In genomic region chr7:44707558-44708230, GRCh38 we compare ENCODE assay signal across 18 cellular contexts. TPM values are rescaled to one million over a fixed set of nuclear protein-coding genes. Genes with fewer than 3 reads are reported as not detected.
A peak's percentile ranks its signal among the peaks of the same experiment; 100 is the strongest.
DNase-seq lines count a peak whose midpoint lies in the region; ATAC-seq and TF ChIP-seq lines count a peak whose summit lies in the region.
"Had no signal": no experiment of that assay in that cellular context is flagged by ENCODE, and none has a peak within 500 bp of the region (broad histone marks: within the 10 kb centered on the region; RNA-seq: fewer than 3 reads in every experiment).

No MANE protein-coding gene starts in this region.

- H3K14ac ChIP-seq in H9 (ENCODE audit: insufficient read depth, low read length), result no peak overlapping the region

- POLR2A ChIA-PET in Caco-2 (lab: Charles Lee), result no interaction called here

- H3K27ac Mint-ChIP-seq in activated CD8-positive, alpha-beta memory T cell treated with anti-CD3 and anti-CD28 coated beads, Interleukin-2, amount 10 ng/mL, durations not matched to agents 7 days and 5 days, result peak overlapping the region; percentile 43
- H3K27ac Mint-ChIP-seq in H9 (peak overlapping the region; percentile 34 to 61 (median 52); a peak in 3 of 7 replicates), endothelial cell (ENCODE audit: unreplicated experiment) (peak overlapping the region; percentile 42), Caco-2 (ENCODE audit: unreplicated experiment) (no peak overlapping the region)

- no peak overlapping the region for H4K8ac ChIP-seq in H9 (replicated peaks; ENCODE audit: insufficient read length, low read depth, low read length)

- no peaks in the 10 kb centered on the region for H3K4me1 ChIP-seq in H9 (ENCODE audit: insufficient read depth, low read length)
- peaks cover 5 to 9% of the 10 kb centered on the region in 2 donors for H3K4me1 ChIP-seq in gastrocnemius medialis
- H3K4me1 ChIP-seq in Caco-2, result peaks cover 13% of the 10 kb centered on the region
- H3K4me1 ChIP-seq in tibial nerve, result no peaks in the 10 kb centered on the region

- no peak overlapping the region for H3K4me3 ChIP-seq in gastrocnemius medialis
- no peak overlapping the region for H3K4me3 ChIP-seq in Caco-2 (ENCODE audit: low read depth, low read length)
- no peak overlapping the region for H3K4me3 ChIP-seq in tibial nerve

- H3K79me2 ChIP-seq in H9 (ENCODE audit: insufficient read depth, low read length), result no peaks in the 10 kb centered on the region

- TF ChIP-seq EP300 in tibial nerve (IDR thresholded peaks at IDR 0.05), result no peak

- H3K4me1 Mint-ChIP-seq in activated CD8-positive, alpha-beta memory T cell treated with anti-CD3 and anti-CD28 coated beads, Interleukin-2, amount 10 ng/mL, durations not matched to agents 7 days and 5 days, result peaks cover 8% of the 10 kb centered on the region
- H3K4me1 Mint-ChIP-seq in H9 (peaks cover 5 to 8% of the 10 kb centered on the region in 2 experiments; a peak in 3 of 4 replicates), endothelial cell (ENCODE audit: unreplicated experiment) (no peaks in the 10 kb centered on the region), Caco-2 (ENCODE audit: low read depth, unreplicated experiment) (peaks cover 20% of the 10 kb centered on the region)

- peaks cover 27% of the 10 kb centered on the region for H3K36me3 Mint-ChIP-seq in activated CD8-positive, alpha-beta memory T cell treated with anti-CD3 and anti-CD28 coated beads, Interleukin-2, amount 10 ng/mL, durations not matched to agents 7 days and 5 days
- H3K36me3 Mint-ChIP-seq in H9 (ENCODE audit: insufficient read depth in 1 of 3, low read depth in 3 of 3), result peaks cover 13 to 30% (median 25%) of the 10 kb centered on the region in 3 experiments; a peak in 6 of 7 replicates
- peaks cover 15% of the 10 kb centered on the region for H3K36me3 Mint-ChIP-seq in endothelial cell (ENCODE audit: low read depth, unreplicated experiment)
- peaks cover 52% of the 10 kb centered on the region for H3K36me3 Mint-ChIP-seq in Caco-2 (ENCODE audit: insufficient read depth, unreplicated experiment)

- H3K27me3 ChIP-seq in H9 (ENCODE audit: insufficient read depth, low read length), result no peaks in the 10 kb centered on the region
- H3K27me3 ChIP-seq in gastrocnemius medialis, result no peaks in the 10 kb centered on the region
- no peaks in the 10 kb centered on the region for H3K27me3 ChIP-seq in Caco-2 (replicated peaks; ENCODE audit: control insufficient read depth, insufficient read depth, low read length)
- no peaks in the 10 kb centered on the region for H3K27me3 ChIP-seq in tibial nerve

- no peaks in the 10 kb centered on the region for H3K9me3 Mint-ChIP-seq in activated CD8-positive, alpha-beta memory T cell treated with anti-CD3 and anti-CD28 coated beads, Interleukin-2, amount 10 ng/mL, durations not matched to agents 7 days and 5 days (ENCODE audit: low read depth)
- H3K9me3 Mint-ChIP-seq in H9, result no peaks in the 10 kb centered on the region
- no peaks in the 10 kb centered on the region for H3K9me3 Mint-ChIP-seq in endothelial cell (ENCODE audit: unreplicated experiment)
- no peaks in the 10 kb centered on the region for H3K9me3 Mint-ChIP-seq in Caco-2 (ENCODE audit: unreplicated experiment)

- H3K9ac ChIP-seq in H9 (ENCODE audit: extremely low read depth, insufficient read length, low read length), result no peak overlapping the region

- no peak for DNase-seq in activated CD8-positive, alpha-beta memory T cell treated with anti-CD3 and anti-CD28 coated beads, Interleukin-2, amount 10 ng/mL, durations not matched to agents 7 days and 5 days
- no peak for DNase-seq in activated CD8-positive, alpha-beta memory T cell treated with anti-CD3 and anti-CD28 coated beads, Interleukin-2, amount 50 U/mL, for 48 hours
- DNase-seq in H9 (no peak), endothelial cell (ENCODE audit: low spot score) (no peak), gastrocnemius medialis (peak in 1 of 2 donors; percentile 32), Caco-2 (no peak), tibial nerve (ENCODE audit: low spot score in 2 of 2) (no peak)
- DNase-seq: C1 segment of cervical spinal cord, DMS53, GOT3, KBM-7, NCI-H146, NCI-H2081 treated with DMSO at 0.1 percent for 48 hours, NCI-H2227 treated with DMSO at 0.1 percent for 48 hours, NCI-H524 treated with DMSO at 0.1 percent for 48 hours, SHP77 had no signal

- no peak overlapping the region for H3K23ac ChIP-seq in H9 (ENCODE audit: insufficient read length, low read depth, low read length)

- no peak overlapping the region for H2BK120ac ChIP-seq in H9 (ENCODE audit: low read depth, low read length, poor library complexity, severe bottlenecking)

- H3K56ac ChIP-seq in H9 (ENCODE audit: insufficient read length, low read depth, low read length), result no peak overlapping the region

- no TSS peak for BruUV-seq in Caco-2 (replicated peaks; lab: Mats Ljungman, UMichigan)

- no peak overlapping the region for H2BK12ac ChIP-seq in H9 (ENCODE audit: insufficient read length, low read depth, low read length)

- no peak overlapping the region for H3K4ac ChIP-seq in H9 (ENCODE audit: low read depth, low read length)

- no peaks in the 10 kb centered on the region for H3K23me2 ChIP-seq in H9 (ENCODE audit: insufficient read length, low read depth, low read length, poor library complexity, severe bottlenecking)

- H4K91ac ChIP-seq in H9 (ENCODE audit: insufficient read length, low read depth, low read length), result no peak overlapping the region

- H3K27ac ChIP-seq in H9 (ENCODE audit: insufficient read length, low read depth, low read length) (no peak overlapping the region), gastrocnemius medialis (peak overlapping the region; percentile 78 to 80 (median 78)), tibial nerve (no peak overlapping the region)
- H3K27ac ChIP-seq: HL-60 had no signal

- no peaks in the 10 kb centered on the region for H3K9me3 ChIP-seq in H9 (ENCODE audit: control insufficient read depth, low read depth, low read length)
- no peaks in the 10 kb centered on the region for H3K9me3 ChIP-seq in gastrocnemius medialis
- no peaks in the 10 kb centered on the region for H3K9me3 ChIP-seq in Caco-2
- no peaks in the 10 kb centered on the region for H3K9me3 ChIP-seq in tibial nerve

- H3K4me2 ChIP-seq in H9 (ENCODE audit: insufficient read depth, insufficient read length, low read length), result no peak overlapping the region

- no peak for ATAC-seq in activated CD8-positive, alpha-beta memory T cell treated with anti-CD3 and anti-CD28 coated beads, Interleukin-2, amount 10 ng/mL, durations not matched to agents 7 days and 5 days
- ATAC-seq in gastrocnemius medialis, result no peak
- no peak for ATAC-seq in GM18867 (IDR thresholded peaks at IDR 0.05; ENCODE audit: unreplicated experiment)

- H2BK15ac ChIP-seq in H9 (ENCODE audit: low read depth, low read length), result no peak overlapping the region

- intact Hi-C loops in gastrocnemius medialis (cut with DNase I; ENCODE audit: low total_unique reads) (no loop called here), Caco-2 (cut with micrococcal nuclease; ENCODE audit: unreplicated experiment) (no loop called here)

- in situ Hi-C loops in gastrocnemius medialis (cut with MboI; ENCODE audit: low sequenced_read_pairs in 4 of 4), result loop anchor here in 1 of 4 donors (25.0 kb wide), 1 partner anchor 120 kb away; the partner anchor contains the start of gene TMED4

- H4K20me1 ChIP-seq in H9 (ENCODE audit: control insufficient read depth, insufficient read depth, insufficient read length), result no peaks in the 10 kb centered on the region

- no peak overlapping the region for H2BK5ac ChIP-seq in H9 (ENCODE audit: insufficient read length, low read length)

- TF ChIP-seq POLR2A in gastrocnemius medialis (IDR thresholded peaks at IDR 0.05) (no peak), tibial nerve (IDR thresholded peaks at IDR 0.05) (no peak)

- H3K79me1 ChIP-seq in H9 (ENCODE audit: insufficient read depth, low read depth, low read length, poor library complexity, severe bottlenecking), result no peaks in the 10 kb centered on the region

- H3K18ac ChIP-seq in H9 (ENCODE audit: insufficient read length, low read depth, low read length), result no peak overlapping the region

- H3K4me3 Mint-ChIP-seq in activated CD8-positive, alpha-beta memory T cell treated with anti-CD3 and anti-CD28 coated beads, Interleukin-2, amount 10 ng/mL, durations not matched to agents 7 days and 5 days, result no peak overlapping the region
- no peak overlapping the region for H3K4me3 Mint-ChIP-seq in H9
- peak overlapping the region; percentile 67 for H3K4me3 Mint-ChIP-seq in endothelial cell (ENCODE audit: unreplicated experiment)
- no peak overlapping the region for H3K4me3 Mint-ChIP-seq in Caco-2 (ENCODE audit: unreplicated experiment)

- CTCF ChIA-PET in activated CD8-positive, alpha-beta memory T cell treated with anti-CD3 and anti-CD28 coated beads, Interleukin-2, amount 10 ng/mL, durations not matched to agents 7 days and 5 days (lab: Charles Lee), result no interaction called here
- CTCF ChIA-PET in Caco-2 (lab: Charles Lee), result no interaction called here

- WGBS in H9 (ENCODE audit: extremely low coverage, insufficient read length, low lambda C conversion rate), result no CpG with 5 or more reads among the region's 21 CpGs
- WGBS in tibial nerve, 2 donors, result 88 to 89% methylated on average over 17 to 21 of the region's 21 CpGs

- no peak overlapping the region for H3T11ph ChIP-seq in H9 (ENCODE audit: low read length)

- H4K5ac ChIP-seq in H9 (ENCODE audit: insufficient read length, low read depth, low read length), result no peak overlapping the region

- no peak overlapping the region for H2AK5ac ChIP-seq in H9 (ENCODE audit: insufficient read length, low read length)

- no peak for TF ChIP-seq CTCF in H9 (conservative IDR thresholded peaks at IDR 0.05)
- no peak for TF ChIP-seq CTCF in endothelial cell (IDR thresholded peaks at IDR 0.05; ENCODE audit: unreplicated experiment)
- TF ChIP-seq CTCF in gastrocnemius medialis (IDR thresholded peaks at IDR 0.05 in 4 of 5, conservative IDR thresholded peaks at IDR 0.05 in 1 of 5), result no peak
- no peak for TF ChIP-seq CTCF in Caco-2 (IDR thresholded peaks at IDR 0.05; ENCODE audit: insufficient read depth in 1 of 2, low read depth in 1 of 2, low read length in 1 of 2, severe bottlenecking in 1 of 2, unreplicated experiment in 1 of 2)
- TF ChIP-seq CTCF in tibial nerve (IDR thresholded peaks at IDR 0.05), result no peak

- H2AFZ ChIP-seq in H9 (ENCODE audit: low read length), result no peak overlapping the region

- no peaks in the 10 kb centered on the region for H3K27me3 Mint-ChIP-seq in activated CD8-positive, alpha-beta memory T cell treated with anti-CD3 and anti-CD28 coated beads, Interleukin-2, amount 10 ng/mL, durations not matched to agents 7 days and 5 days
- H3K27me3 Mint-ChIP-seq in H9 (ENCODE audit: low read depth), result no peaks in the 10 kb centered on the region
- peaks cover 12% of the 10 kb centered on the region for H3K27me3 Mint-ChIP-seq in endothelial cell (ENCODE audit: unreplicated experiment)
- H3K27me3 Mint-ChIP-seq in Caco-2 (ENCODE audit: insufficient read depth, unreplicated experiment), result no peaks in the 10 kb centered on the region

- H2BK20ac ChIP-seq in H9 (ENCODE audit: low read depth, low read length, poor library complexity, severe bottlenecking), result no peak overlapping the region

- peaks cover 0 to 44% of the 10 kb centered on the region in 2 donors for H3K36me3 ChIP-seq in gastrocnemius medialis
- H3K36me3 ChIP-seq in Caco-2 (ENCODE audit: control insufficient read depth, insufficient read depth, low read length), result peaks cover 2% of the 10 kb centered on the region
- H3K36me3 ChIP-seq in tibial nerve, result peaks cover 0 to 69% (median 15%) of the 10 kb centered on the region in 3 donors

RNA-seq across cellular contexts. Expression of gene ZMIZ2, which starts 41.0 kb away (rescaled TPM):
- total RNA-seq in activated CD8-positive, alpha-beta memory T cell treated with anti-CD3 and anti-CD28 coated beads, Interleukin-2, amount 10 ng/mL, durations not matched to agents 7 days and 5 days, result 100 to 1,000 TPM; 103 to 120 TPM
- total RNA-seq in H9 (2021) (71.8 and 72.9 TPM in 2 replicates), endothelial cell (ENCODE audit: unreplicated experiment) (70.9 TPM), gastrocnemius medialis (10 to 100 TPM; 10.7 to 19.8 (median 14.0) TPM), Caco-2 (2022) (69.0 and 72.1 TPM in 2 replicates), tibial nerve (10 to 100 TPM; 24.7 to 48.9 (median 32.7) TPM)

Comparison
In these comparisons a context has a peak if more than half of its experiments do, and no peak if none do; other contexts are left out.
1. H3K27ac ChIP-seq: peak in gastrocnemius medialis (4 of 4); none in H9 (single experiment) and tibial nerve (0 of 4).